In the genomic region with DNA sequence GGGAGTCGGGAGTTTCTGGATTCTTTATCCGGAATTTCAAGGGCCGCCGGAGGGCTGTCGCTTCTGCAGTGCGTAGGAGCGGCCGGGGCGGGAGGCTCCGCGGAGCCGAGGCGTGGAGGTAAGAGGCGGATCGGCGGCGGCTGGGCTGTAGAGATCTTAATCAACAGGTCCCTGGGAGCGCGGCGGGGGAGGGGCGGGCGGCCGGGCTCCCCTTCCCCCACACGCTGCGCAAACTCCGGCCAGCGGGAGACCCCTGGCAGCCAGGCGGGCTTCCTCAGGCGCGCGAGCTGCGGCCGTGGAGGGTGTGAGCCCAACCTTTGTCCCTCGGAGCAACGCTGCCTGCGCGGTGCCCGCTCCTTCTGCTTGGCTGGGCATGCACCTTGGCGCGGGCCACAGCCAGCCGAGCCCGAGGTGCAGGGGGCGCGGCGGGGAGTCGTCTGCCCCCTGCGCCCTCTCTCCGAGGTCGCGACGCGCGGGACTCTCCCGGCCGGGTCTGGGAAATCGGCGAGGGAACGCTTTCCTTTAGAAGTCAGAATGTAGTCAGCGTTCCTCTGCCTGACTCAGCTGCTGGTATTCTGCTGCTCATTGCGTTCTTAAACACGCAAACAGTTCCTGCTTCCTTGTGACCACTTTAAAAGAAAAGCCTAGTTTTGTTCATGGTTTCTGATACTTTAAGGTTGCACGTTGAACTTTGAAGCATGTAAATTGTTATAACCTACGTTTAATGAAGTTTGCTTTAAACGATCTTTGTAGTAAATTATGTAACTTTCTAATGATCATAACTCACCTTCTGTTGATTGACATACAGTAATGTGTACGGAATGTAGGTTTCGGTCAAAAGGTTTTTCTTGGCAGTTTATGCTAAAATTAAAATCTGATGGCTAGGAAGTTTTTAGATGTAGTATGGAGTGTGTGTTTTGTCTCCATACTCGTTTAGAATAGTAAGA, we compare ENCODE assay signal across 8 cellular contexts. TPM values are rescaled to one million over a fixed set of nuclear protein-coding genes. Genes with fewer than 3 reads are reported as not detected.
A peak's percentile ranks its signal among the peaks of the same experiment; 100 is the strongest.
DNase-seq lines count a peak whose midpoint lies in the region; ATAC-seq and TF ChIP-seq lines count a peak whose summit lies in the region.

A gene (plus strand): TSS at position 20 of the 947 bp plus-strand sequence. CDS start 37,736 bp downstream, outside the sequence.

- peak within 1 kb of the TSS; percentile 92 for H3K27ac Mint-ChIP-seq in osteocyte (ENCODE audit: unreplicated experiment)

- peaks cover 18% of the 10 kb centered on the region for H3K4me1 Mint-ChIP-seq in osteocyte (ENCODE audit: unreplicated experiment)

- no peaks in the 10 kb centered on the region for H3K27me3 ChIP-seq in adipocyte (replicated peaks; ENCODE audit: control insufficient read depth, insufficient read depth, low read length)

- H3K27me3 Mint-ChIP-seq in osteocyte (ENCODE audit: unreplicated experiment): peaks cover 4% of the 10 kb centered on the region

- no peak for TF ChIP-seq CTCF in osteocyte (IDR thresholded peaks at IDR 0.05)

- no peaks in the 10 kb centered on the region for H3K9me3 ChIP-seq in adipocyte (ENCODE audit: control insufficient read depth, low read length)

- H3K4me3 ChIP-seq in adipocyte (ENCODE audit: low read length): peak within 1 kb of the TSS; percentile 93

- ATAC-seq in GM18517 (IDR thresholded peaks at IDR 0.05; ENCODE audit: unreplicated experiment) (peak; percentile 45), HG02973 (IDR thresholded peaks at IDR 0.05; ENCODE audit: unreplicated experiment) (peak; percentile 39)

- H3K9me3 Mint-ChIP-seq in osteocyte (ENCODE audit: unreplicated experiment): no peaks in the 10 kb centered on the region

- peak within 1 kb of the TSS; percentile 95 for H3K9ac ChIP-seq in adipocyte (ENCODE audit: low read length)

- intact Hi-C loops in cardiac septum (cut with DNase I): loop anchor here (5.0 to 10.0 kb wide), 2 partner anchors 116 to 737 kb away; a partner anchor contains a TSS

- DNase-seq in Ammon's horn (ENCODE audit: low spot score) (peak; percentile 68), NCI-H345 (lab: John Stamatoyannopoulos, UW) (peak; percentile 70), adipocyte (ENCODE audit: low read depth) (peak; percentile 88), cardiac septum (ENCODE audit: low spot score) (no peak), osteocyte (ENCODE audit: extremely low spot score, unreplicated experiment) (no peak), ecto neural progenitor cell (ENCODE audit: low spot score) (no peak)

- H3K36me3 ChIP-seq in adipocyte (ENCODE audit: control insufficient read depth, insufficient read depth, low read length, severe bottlenecking): no peaks in the 10 kb centered on the region

- peak within 1 kb of the TSS; percentile 88 for H3K4me3 Mint-ChIP-seq in osteocyte (ENCODE audit: unreplicated experiment)

- no peaks in the 10 kb centered on the region for H3K36me3 Mint-ChIP-seq in osteocyte (ENCODE audit: unreplicated experiment)

- peaks cover 14% of the 10 kb centered on the region for H3K4me1 ChIP-seq in adipocyte (ENCODE audit: control insufficient read depth, insufficient read depth, low read length)

RNA-seq across cellular contexts. Expression of the gene that starts here (rescaled TPM):
- total RNA-seq in cardiac septum: 11.5 TPM
- 11.5 and 12.4 TPM in 2 replicates for total RNA-seq in osteocyte

Comparison
In these comparisons a context has a peak if more than half of its experiments do, and no peak if none do; other contexts are left out.
1. DNase-seq: peak in Ammon's horn (single experiment), NCI-H345 (single experiment) and adipocyte (single experiment); none in cardiac septum (single experiment), osteocyte (single experiment) and ecto neural progenitor cell (single experiment).